Comparison of ENCODE assay signal across 30 cellular contexts in genomic region chr9:8301296-8301695, GRCh38.
"Had no signal": no experiment of that assay in that cellular context is flagged by ENCODE, and none has a peak within 500 bp of the region (broad histone marks: within the 10 kb centered on the region; RNA-seq: fewer than 3 reads in every experiment).

No MANE protein-coding gene starts in this region.

- H3K4me1 ChIP-seq: neural progenitor cell, parathyroid adenoma, psoas muscle, right lobe of liver, sigmoid colon, suprapubic skin, testis, tibial artery, transverse colon, upper lobe of right lung, uterus had no signal

- H3K9me3 ChIP-seq: ovary, right lobe of liver, testis, upper lobe of right lung, uterus had no signal

- H3K9ac ChIP-seq: neural progenitor cell, parathyroid adenoma had no signal

- H3K4me2 ChIP-seq: neural progenitor cell had no signal

- DNase-seq: natural killer cell; occipital lobe; ovary; posterior cingulate gyrus; psoas muscle; right cardiac atrium; right lobe of liver; sigmoid colon; small intestine; stimulated activated CD4-positive, alpha-beta T cell treated with anti-CD3 and anti-CD28 coated beads, Interleukin-15, amount 100 ng/mL, for 24 hours; stimulated activated CD4-positive, alpha-beta T cell treated with anti-CD3 and anti-CD28 coated beads, Interleukin-2, amount 100 ng/mL, for 24 hours; stimulated activated CD4-positive, alpha-beta T cell treated with anti-CD3 and anti-CD28 coated beads, Interleukin-4, amount 100 ng/mL, for 1 hour; stimulated activated CD4-positive, alpha-beta T cell treated with anti-CD3 and anti-CD28 coated beads, Interleukin-4, amount 100 ng/mL, for 4 hours; stimulated activated CD8-positive, alpha-beta memory T cell treated with anti-CD3 and anti-CD28 coated beads, Interleukin-4, amount 100 ng/mL, for 48 hours; stimulated activated naive CD4-positive, alpha-beta T cell; stimulated activated naive CD8-positive, alpha-beta T cell treated with anti-CD3 and anti-CD28 coated beads, Interleukin-15, amount 100 ng/mL, for 72 hours; stimulated activated naive CD8-positive, alpha-beta T cell treated with anti-CD3 and anti-CD28 coated beads, Interleukin-15, Interleukin-2, amounts not matched to agents 100 U/mL and 50 U/mL, for 24 hours; substantia nigra; testis; tibial artery; transverse colon; upper lobe of right lung; uterus had no signal

- H3K27me3 ChIP-seq: neural progenitor cell, ovary, right lobe of liver, sigmoid colon, suprapubic skin, testis, tibial artery, transverse colon, upper lobe of right lung, uterus had no signal

- H3K9me3 Mint-ChIP-seq: type B pancreatic cell had no signal

- H3K36me3 Mint-ChIP-seq: natural killer cell; neural progenitor cell; stimulated activated memory B cell treated with anti-CD40 and anti-IgM and Interleukin-4, amounts not matched to agents 10 μg/mL and 1 μg/mL and 100 μg/mL, for 72 hours; type B pancreatic cell had no signal

- H2AFZ ChIP-seq: neural progenitor cell, parathyroid adenoma had no signal

- H3K27me3 Mint-ChIP-seq: progenitor cell of endocrine pancreas; stimulated activated memory B cell treated with anti-CD40 and anti-IgM and Interleukin-4, amounts not matched to agents 10 μg/mL and 1 μg/mL and 100 μg/mL, for 72 hours; stimulated activated naive CD8-positive, alpha-beta T cell treated with anti-CD3 and anti-CD28 coated beads, Interleukin-15, amount 100 ng/mL, for 72 hours; type B pancreatic cell had no signal

- H3K4me1 Mint-ChIP-seq: natural killer cell; nephron; neural progenitor cell; stimulated activated memory B cell treated with anti-CD40 and anti-IgM and Interleukin-4, amounts not matched to agents 10 μg/mL and 1 μg/mL and 100 μg/mL, for 72 hours; stimulated activated naive CD8-positive, alpha-beta T cell treated with anti-CD3 and anti-CD28 coated beads, Interleukin-15, amount 100 ng/mL, for 72 hours had no signal

- ATAC-seq: natural killer cell; psoas muscle; right cardiac atrium; right lobe of liver; stimulated activated memory B cell treated with anti-CD40 and anti-IgM and Interleukin-4, amounts not matched to agents 10 μg/mL and 1 μg/mL and 100 μg/mL, for 72 hours; stimulated activated naive CD8-positive, alpha-beta T cell treated with anti-CD3 and anti-CD28 coated beads, Interleukin-15, amount 100 ng/mL, for 72 hours; stimulated activated naive CD8-positive, alpha-beta T cell treated with anti-CD3 and anti-CD28 coated beads, Interleukin-15, Interleukin-2, amounts not matched to agents 100 U/mL and 50 U/mL, for 24 hours; upper lobe of right lung had no signal

- H3K27ac Mint-ChIP-seq: natural killer cell; nephron; neural progenitor cell; progenitor cell of endocrine pancreas; stimulated activated memory B cell treated with anti-CD40 and anti-IgM and Interleukin-4, amounts not matched to agents 10 μg/mL and 1 μg/mL and 100 μg/mL, for 72 hours; stimulated activated naive CD8-positive, alpha-beta T cell treated with anti-CD3 and anti-CD28 coated beads, Interleukin-15, amount 100 ng/mL, for 72 hours; type B pancreatic cell had no signal

- H3K79me2 ChIP-seq: parathyroid adenoma had no signal

- H3K27ac ChIP-seq: neural progenitor cell, ovary, parathyroid adenoma, psoas muscle, right lobe of liver, sigmoid colon, suprapubic skin, testis, tibial artery, transverse colon, upper lobe of right lung, uterus had no signal

- H3K4me3 ChIP-seq: neural progenitor cell, ovary, psoas muscle, right lobe of liver, sigmoid colon, suprapubic skin, testis, tibial artery, transverse colon, upper lobe of right lung, uterus had no signal

- H3K4me3 Mint-ChIP-seq: natural killer cell; nephron; neural progenitor cell; stimulated activated memory B cell treated with anti-CD40 and anti-IgM and Interleukin-4, amounts not matched to agents 10 μg/mL and 1 μg/mL and 100 μg/mL, for 72 hours; stimulated activated naive CD8-positive, alpha-beta T cell treated with anti-CD3 and anti-CD28 coated beads, Interleukin-15, amount 100 ng/mL, for 72 hours; type B pancreatic cell had no signal

- H3K36me3 ChIP-seq: neural progenitor cell, ovary, right lobe of liver, sigmoid colon, suprapubic skin, tibial artery, transverse colon, upper lobe of right lung, uterus had no signal

- FAIRE-seq: small intestine had no signal
